14 cellular contexts compared by ENCODE assay signal in the genomic region with DNA sequence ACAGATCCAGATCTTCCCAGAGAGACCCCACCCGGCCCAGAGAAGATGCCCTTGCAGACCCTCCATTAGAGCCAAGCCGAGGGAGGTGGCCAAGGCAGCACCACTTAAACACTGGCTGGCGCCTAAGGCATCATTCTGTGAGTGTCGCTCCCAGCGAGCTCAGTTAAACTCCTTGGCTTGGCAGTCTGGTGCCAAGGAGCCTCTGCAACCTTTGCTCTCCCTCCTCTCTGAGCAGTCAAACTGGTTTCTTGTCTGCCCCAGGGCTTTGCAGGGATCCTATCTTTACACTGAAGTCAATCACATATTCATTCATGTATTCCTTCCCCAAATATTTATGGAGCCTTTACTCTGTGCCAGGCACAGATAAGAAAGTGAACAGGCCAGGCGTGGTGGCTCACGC. TPM values are rescaled to one million over a fixed set of nuclear protein-coding genes. Genes with fewer than 3 reads are reported as not detected.
DNase-seq lines count a peak whose midpoint lies in the region; ATAC-seq and TF ChIP-seq lines count a peak whose summit lies in the region.
"Had no signal": no experiment of that assay in that cellular context is flagged by ENCODE, and none has a peak within 500 bp of the region (broad histone marks: within the 10 kb centered on the region; RNA-seq: fewer than 3 reads in every experiment).

No MANE protein-coding gene starts in this region.

- H3K4me1 ChIP-seq in body of pancreas (peaks cover 24% of the 10 kb centered on the region), lower lobe of right lung (peaks cover 75% of the 10 kb centered on the region)

- H3K27me3 Mint-ChIP-seq in stimulated activated naive B cell treated with anti-CD40 and anti-IgM and Interleukin-4, amounts not matched to agents 10 μg/mL and 1 μg/mL and 100 μg/mL, for 72 hours: no peaks in the 10 kb centered on the region
- no peaks in the 10 kb centered on the region for H3K27me3 Mint-ChIP-seq in stimulated activated naive CD8-positive, alpha-beta T cell treated with anti-CD3 and anti-CD28 coated beads, Interleukin-15, amount 100 ng/mL, for 72 hours
- H3K27me3 Mint-ChIP-seq: activated naive CD8-positive, alpha-beta T cell treated with anti-CD3 and anti-CD28 coated beads, Interleukin-2, amount 10 ng/mL, durations not matched to agents 7 days and 5 days had no signal

- ATAC-seq in body of pancreas (peak; percentile 49), lower lobe of right lung (peak; percentile 14 to 56), GM21367 (IDR thresholded peaks at IDR 0.05; ENCODE audit: unreplicated experiment) (no peak)
- no peak for ATAC-seq in stimulated activated effector memory CD8-positive, alpha-beta T cell treated with anti-CD3 and anti-CD28 coated beads, Interleukin-12 subunit alpha, Interleukin-12 subunit beta, amount 100 ng/mL, for 72 hours
- no peak for ATAC-seq in stimulated activated naive B cell treated with anti-CD40 and anti-IgM and Interleukin-4, amounts not matched to agents 10 μg/mL and 1 μg/mL and 100 μg/mL, for 72 hours (replicated peaks)
- no peak for ATAC-seq in stimulated activated naive CD8-positive, alpha-beta T cell treated with anti-CD3 and anti-CD28 coated beads, Interleukin-15, amount 100 ng/mL, for 72 hours
- ATAC-seq: CD8-positive, alpha-beta T cell had no signal

- DNase-seq in LNCaP clone FGC (ENCODE audit: low read depth): peak; percentile 90
- peak in 2 of 4 donors; percentile 51 to 63 for DNase-seq in body of pancreas
- DNase-seq in lower lobe of right lung: no peak
- DNase-seq in stimulated activated effector memory CD8-positive, alpha-beta T cell treated with anti-CD3 and anti-CD28 coated beads, Interleukin-12 subunit alpha, Interleukin-12 subunit beta, amount 100 ng/mL, for 72 hours (ENCODE audit: low spot score in 2 of 2): no peak
- DNase-seq in stimulated activated naive B cell treated with anti-CD40 and anti-IgM and Interleukin-4, amounts not matched to agents 10 μg/mL and 1 μg/mL and 100 μg/mL, for 72 hours: no peak
- DNase-seq in stimulated activated naive CD8-positive, alpha-beta T cell treated with anti-CD3 and anti-CD28 coated beads, Interleukin-15, amount 100 ng/mL, for 72 hours: no peak
- no peak for DNase-seq in activated CD4-positive, CD25-positive, alpha-beta regulatory T cell treated with anti-CD3 and anti-CD28 coated beads, Interleukin-2, amount 50 U/mL, for 72 hours
- DNase-seq: activated CD4-positive, CD25-positive, alpha-beta regulatory T cell; activated naive CD8-positive, alpha-beta T cell treated with anti-CD3 and anti-CD28 coated beads, Interleukin-2, amount 10 ng/mL, durations not matched to agents 7 days and 5 days; CD8-positive, alpha-beta T cell; GF-D8 had no signal

- TF ChIP-seq POLR2A in body of pancreas (IDR thresholded peaks at IDR 0.05): no peak

- H3K27ac ChIP-seq in body of pancreas: no peak overlapping the region
- peak overlapping the region; percentile 33 for H3K27ac ChIP-seq in lower lobe of right lung
- H3K27ac ChIP-seq: KMS-11 had no signal

- H3K4me3 Mint-ChIP-seq in stimulated activated effector memory CD8-positive, alpha-beta T cell treated with anti-CD3 and anti-CD28 coated beads, Interleukin-12 subunit alpha, Interleukin-12 subunit beta, amount 100 ng/mL, for 72 hours: no peak overlapping the region
- no peak overlapping the region for H3K4me3 Mint-ChIP-seq in stimulated activated naive B cell treated with anti-CD40 and anti-IgM and Interleukin-4, amounts not matched to agents 10 μg/mL and 1 μg/mL and 100 μg/mL, for 72 hours
- H3K4me3 Mint-ChIP-seq in stimulated activated naive CD8-positive, alpha-beta T cell treated with anti-CD3 and anti-CD28 coated beads, Interleukin-15, amount 100 ng/mL, for 72 hours: no peak overlapping the region
- H3K4me3 Mint-ChIP-seq: activated naive CD8-positive, alpha-beta T cell treated with anti-CD3 and anti-CD28 coated beads, Interleukin-2, amount 10 ng/mL, durations not matched to agents 7 days and 5 days; CD8-positive, alpha-beta T cell had no signal

- H3K4me1 Mint-ChIP-seq in stimulated activated effector memory CD8-positive, alpha-beta T cell treated with anti-CD3 and anti-CD28 coated beads, Interleukin-12 subunit alpha, Interleukin-12 subunit beta, amount 100 ng/mL, for 72 hours: peaks cover 35% of the 10 kb centered on the region
- H3K4me1 Mint-ChIP-seq in stimulated activated naive B cell treated with anti-CD40 and anti-IgM and Interleukin-4, amounts not matched to agents 10 μg/mL and 1 μg/mL and 100 μg/mL, for 72 hours: peaks cover 37 to 49% of the 10 kb centered on the region in 2 donors
- peaks cover 71% of the 10 kb centered on the region for H3K4me1 Mint-ChIP-seq in stimulated activated naive CD8-positive, alpha-beta T cell treated with anti-CD3 and anti-CD28 coated beads, Interleukin-15, amount 100 ng/mL, for 72 hours

- TF ChIP-seq CTCF in LNCaP clone FGC (IDR thresholded peaks at IDR 0.05; ENCODE audit: control insufficient read depth, extremely low read depth, insufficient read depth): no peak
- TF ChIP-seq CTCF in body of pancreas (IDR thresholded peaks at IDR 0.05): no peak
- TF ChIP-seq CTCF in lower lobe of right lung (IDR thresholded peaks at IDR 0.05): no peak

- peaks cover 10% of the 10 kb centered on the region for H3K36me3 Mint-ChIP-seq in stimulated activated effector memory CD8-positive, alpha-beta T cell treated with anti-CD3 and anti-CD28 coated beads, Interleukin-12 subunit alpha, Interleukin-12 subunit beta, amount 100 ng/mL, for 72 hours
- H3K36me3 Mint-ChIP-seq in stimulated activated naive B cell treated with anti-CD40 and anti-IgM and Interleukin-4, amounts not matched to agents 10 μg/mL and 1 μg/mL and 100 μg/mL, for 72 hours: peaks cover 18 to 30% of the 10 kb centered on the region in 2 donors

- H3K36me3 ChIP-seq in body of pancreas (replicated peaks in 1 of 2; ENCODE audit: insufficient read depth in 1 of 2, low read depth in 2 of 2) (no peaks in the 10 kb centered on the region), lower lobe of right lung (peaks cover 6% of the 10 kb centered on the region)

- intact Hi-C loops in body of pancreas (cut with DNase I): no loop called here
- intact Hi-C loops in lower lobe of right lung (cut with DNase I): no loop called here

- H3K4me3 ChIP-seq in LNCaP clone FGC (ENCODE audit: low read depth, low read length) (0 out of 2 replicates have a peak overlapping the region, but pooled peaks have one; percentile 21), body of pancreas (no peak overlapping the region), lower lobe of right lung (no peak overlapping the region)
- H3K4me3 ChIP-seq: coronary artery had no signal

- H3K9me3 Mint-ChIP-seq in stimulated activated effector memory CD8-positive, alpha-beta T cell treated with anti-CD3 and anti-CD28 coated beads, Interleukin-12 subunit alpha, Interleukin-12 subunit beta, amount 100 ng/mL, for 72 hours: no peaks in the 10 kb centered on the region
- no peaks in the 10 kb centered on the region for H3K9me3 Mint-ChIP-seq in stimulated activated naive B cell treated with anti-CD40 and anti-IgM and Interleukin-4, amounts not matched to agents 10 μg/mL and 1 μg/mL and 100 μg/mL, for 72 hours
- no peaks in the 10 kb centered on the region for H3K9me3 Mint-ChIP-seq in stimulated activated naive CD8-positive, alpha-beta T cell treated with anti-CD3 and anti-CD28 coated beads, Interleukin-15, amount 100 ng/mL, for 72 hours
- H3K9me3 Mint-ChIP-seq: activated naive CD8-positive, alpha-beta T cell treated with anti-CD3 and anti-CD28 coated beads, Interleukin-2, amount 10 ng/mL, durations not matched to agents 7 days and 5 days; CD8-positive, alpha-beta T cell had no signal

- WGBS in body of pancreas, 2 donors: 23 to 35% methylated on average over 6 to 7 of the region's 7 CpGs

- no peaks in the 10 kb centered on the region for H3K27me3 ChIP-seq in body of pancreas
- H3K27me3 ChIP-seq in lower lobe of right lung (ENCODE audit: low read depth): no peaks in the 10 kb centered on the region

- H3K9me3 ChIP-seq in body of pancreas (no peaks in the 10 kb centered on the region), lower lobe of right lung (no peaks in the 10 kb centered on the region)

- peak overlapping the region; percentile 32 for H3K27ac Mint-ChIP-seq in stimulated activated effector memory CD8-positive, alpha-beta T cell treated with anti-CD3 and anti-CD28 coated beads, Interleukin-12 subunit alpha, Interleukin-12 subunit beta, amount 100 ng/mL, for 72 hours
- H3K27ac Mint-ChIP-seq in stimulated activated naive B cell treated with anti-CD40 and anti-IgM and Interleukin-4, amounts not matched to agents 10 μg/mL and 1 μg/mL and 100 μg/mL, for 72 hours: no peak overlapping the region
- no peak overlapping the region for H3K27ac Mint-ChIP-seq in stimulated activated naive CD8-positive, alpha-beta T cell treated with anti-CD3 and anti-CD28 coated beads, Interleukin-15, amount 100 ng/mL, for 72 hours
- H3K27ac Mint-ChIP-seq: activated naive CD8-positive, alpha-beta T cell treated with anti-CD3 and anti-CD28 coated beads, Interleukin-2, amount 10 ng/mL, durations not matched to agents 7 days and 5 days had no signal

RNA-seq across cellular contexts. Expression of gene SLC9A1, which starts 10.6 kb away (rescaled TPM):
- 1 to 10 TPM; 6.9 to 7.8 TPM for total RNA-seq in body of pancreas
- total RNA-seq in lower lobe of right lung: 57.7 TPM

Comparison
In these comparisons a context has a peak if more than half of its experiments do, and no peak if none do; other contexts are left out.
1. ATAC-seq: peak in body of pancreas (single experiment) and lower lobe of right lung (2 of 2); none in stimulated activated effector memory CD8-positive, alpha-beta T cell treated with anti-CD3 and anti-CD28 coated beads, Interleukin-12 subunit alpha, Interleukin-12 subunit beta, amount 100 ng/mL, for 72 hours (single experiment), stimulated activated naive B cell treated with anti-CD40 and anti-IgM and Interleukin-4, amounts not matched to agents 10 μg/mL and 1 μg/mL and 100 μg/mL, for 72 hours (0 of 2), GM21367 (single experiment) and stimulated activated naive CD8-positive, alpha-beta T cell treated with anti-CD3 and anti-CD28 coated beads, Interleukin-15, amount 100 ng/mL, for 72 hours (single experiment).